In genomic region chr20:53596188-53597084, GRCh38 we compare ENCODE assay signal across 8 cellular contexts. TPM values are rescaled to one million over a fixed set of nuclear protein-coding genes. Genes with fewer than 3 reads are reported as not detected.
DNase-seq lines count a peak whose midpoint lies in the region; ATAC-seq and TF ChIP-seq lines count a peak whose summit lies in the region.
"Not testable (repeated sequence)": the region's sequence is repeated elsewhere in the genome, so short reads cannot be mapped to it uniquely, and the experiment has no call there.

No MANE protein-coding gene starts in this region.

- not testable (repeated sequence) for H3K9me3 Mint-ChIP-seq in CD8-positive, alpha-beta T cell; T-helper 2 cell treated with Interferon-gamma antibody and Interleukin-4, amounts not matched to agents 5 μg/mL and 100 μg/mL, for 36 hours

- H2BK15ac ChIP-seq in neuronal stem cell (ENCODE audit: low read length): not testable (repeated sequence)

- H3K23ac ChIP-seq in neuronal stem cell (ENCODE audit: low read depth, low read length, poor library complexity): not testable (repeated sequence)

- peak overlapping the region; percentile 54 for H2AFZ ChIP-seq in neuronal stem cell (ENCODE audit: low read length)

- peak overlapping the region; percentile 79 for H3K4me3 Mint-ChIP-seq in CD8-positive, alpha-beta T cell
- peak overlapping the region; percentile 84 for H3K4me3 Mint-ChIP-seq in T-helper 2 cell treated with Interferon-gamma antibody and Interleukin-4, amounts not matched to agents 5 μg/mL and 100 μg/mL, for 36 hours

- H3K9ac ChIP-seq in neuronal stem cell (ENCODE audit: low read depth, low read length, poor library complexity): not testable (repeated sequence)

- POLR2A ChIA-PET in CD8-positive, alpha-beta T cell (lab: Charles Lee): interaction anchor here (0.6 to 3.2 kb wide), 8 partner anchors 13 to 319 kb away, joined by 3 to 17 read pairs (median 3); no protein-coding TSS in a partner anchor

- H3K36me3 ChIP-seq in CD8-positive, alpha-beta T cell (ENCODE audit: insufficient read depth, low read length); adrenal gland (replicated peaks in 1 of 2); neuronal stem cell (replicated peaks in 1 of 2; ENCODE audit: control insufficient read depth in 2 of 2, insufficient read depth in 2 of 2, low read length in 2 of 2); testis (ENCODE audit: low read depth, missing control alignments): not testable (repeated sequence)

- CTCF ChIA-PET in CD8-positive, alpha-beta T cell (lab: Charles Lee): interaction anchor here (1.0 to 3.1 kb wide), 7 partner anchors 11 to 320 kb away, joined by 3 to 9 read pairs (median 4); no protein-coding TSS in a partner anchor

- not testable (repeated sequence) for H3K9me3 ChIP-seq in CD8-positive, alpha-beta T cell (ENCODE audit: low read length); adrenal gland (replicated peaks in 1 of 3); neuronal stem cell (replicated peaks in 1 of 2; ENCODE audit: control insufficient read depth in 2 of 2, insufficient read depth in 1 of 2, low read depth in 1 of 2, low read length in 2 of 2); testis

- peak overlapping the region; percentile 34 for H3K27ac ChIP-seq in CD8-positive, alpha-beta T cell (ENCODE audit: low read depth, low read length)
- peak overlapping the region in 4 of 5 donors; percentile 27 to 98 (median 71) for H3K27ac ChIP-seq in adrenal gland
- H3K27ac ChIP-seq in epithelial cell of prostate: peak overlapping the region; percentile 94
- H3K27ac ChIP-seq in layer of hippocampus (ENCODE audit: low read depth, low read length): peak overlapping the region; percentile 16
- H3K27ac ChIP-seq in neuronal stem cell (replicated peaks; ENCODE audit: low read length): not testable (repeated sequence)
- H3K27ac ChIP-seq in testis: peak overlapping the region; percentile 59 to 97

- H3K36me3 Mint-ChIP-seq in CD8-positive, alpha-beta T cell: peaks cover 18% of the 10 kb centered on the region
- peaks cover 26% of the 10 kb centered on the region for H3K36me3 Mint-ChIP-seq in T-helper 2 cell treated with Interferon-gamma antibody and Interleukin-4, amounts not matched to agents 5 μg/mL and 100 μg/mL, for 36 hours (ENCODE audit: low read depth)

- H4K91ac ChIP-seq in neuronal stem cell (ENCODE audit: low read depth, low read length, poor library complexity): not testable (repeated sequence)

- not testable (repeated sequence) for H3K4ac ChIP-seq in neuronal stem cell (ENCODE audit: low read length)

- DNase-seq in CD8-positive, alpha-beta T cell: peak in 2 of 7 experiments; percentile 12 to 45
- peak; percentile 50 for DNase-seq in M059J (ENCODE audit: low read depth)
- DNase-seq in T-helper 2 cell treated with Interferon-gamma antibody and Interleukin-4, amounts not matched to agents 5 μg/mL and 100 μg/mL, for 36 hours (ENCODE audit: low spot score); epithelial cell of prostate (ENCODE audit: low read depth, low spot score); neuronal stem cell (ENCODE audit: low spot score): not testable (repeated sequence)
- DNase-seq in adrenal gland: peak in 2 of 7 donors; percentile 13 to 53
- DNase-seq in testis: peak; percentile 44

- H3K4me2 ChIP-seq in neuronal stem cell (ENCODE audit: insufficient read depth, low read length, poor library complexity, severe bottlenecking): not testable (repeated sequence)

- not testable (repeated sequence) for H3K27me3 ChIP-seq in CD8-positive, alpha-beta T cell (ENCODE audit: insufficient read depth, low read length); adrenal gland; layer of hippocampus (ENCODE audit: control insufficient read depth, insufficient read depth, low read length); neuronal stem cell (ENCODE audit: control insufficient read depth in 3 of 3, insufficient read depth in 3 of 3, low read depth in 1 of 3, low read length in 3 of 3); testis

- not testable (repeated sequence) for H2BK120ac ChIP-seq in neuronal stem cell (ENCODE audit: low read depth, low read length)

- H3K79me1 ChIP-seq in neuronal stem cell (ENCODE audit: low read depth, low read length): not testable (repeated sequence)

- intact Hi-C loops in CD8-positive, alpha-beta T cell (cut with DNase I, micrococcal nuclease); adrenal gland (cut with DNase I); testis (cut with DNase I; ENCODE audit: low total_unique reads): not testable (repeated sequence)

- H4K8ac ChIP-seq in neuronal stem cell (ENCODE audit: low read depth, low read length): not testable (repeated sequence)

- not testable (repeated sequence) for TF ChIP-seq POLR2A in adrenal gland (IDR thresholded peaks at IDR 0.05); testis (IDR thresholded peaks at IDR 0.05)

- peaks cover 60% of the 10 kb centered on the region for H3K4me1 Mint-ChIP-seq in CD8-positive, alpha-beta T cell (ENCODE audit: low read depth)
- peaks cover 45% of the 10 kb centered on the region for H3K4me1 Mint-ChIP-seq in T-helper 2 cell treated with Interferon-gamma antibody and Interleukin-4, amounts not matched to agents 5 μg/mL and 100 μg/mL, for 36 hours (ENCODE audit: low read depth)

- peak overlapping the region; percentile 94 for H3K27ac Mint-ChIP-seq in CD8-positive, alpha-beta T cell
- H3K27ac Mint-ChIP-seq in T-helper 2 cell treated with Interferon-gamma antibody and Interleukin-4, amounts not matched to agents 5 μg/mL and 100 μg/mL, for 36 hours: peak overlapping the region; percentile 91

- H3K4me1 ChIP-seq in CD8-positive, alpha-beta T cell (ENCODE audit: insufficient read depth, low read length): peaks cover 41% of the 10 kb centered on the region
- H3K4me1 ChIP-seq in adrenal gland (replicated peaks in 1 of 2) (peaks cover 7 to 24% of the 10 kb centered on the region in 2 donors), neuronal stem cell (ENCODE audit: control insufficient read depth in 2 of 2, insufficient read depth in 1 of 2, low read depth in 1 of 2, low read length in 2 of 2) (peaks cover 5 to 23% of the 10 kb centered on the region in 2 donors), testis (peaks cover 23% of the 10 kb centered on the region)

- H2AK5ac ChIP-seq in neuronal stem cell (ENCODE audit: low read depth, low read length): not testable (repeated sequence)

- H3K4me3 ChIP-seq in CD8-positive, alpha-beta T cell (ENCODE audit: low read depth, low read length): peak overlapping the region; percentile 28
- H3K4me3 ChIP-seq in adrenal gland: peak overlapping the region in 1 of 4 donors; percentile 10
- H3K4me3 ChIP-seq in neuronal stem cell (ENCODE audit: low read length in 2 of 2); testis: not testable (repeated sequence)

- not testable (repeated sequence) for TF ChIP-seq CTCF in CD8-positive, alpha-beta T cell (IDR thresholded peaks at IDR 0.05); adrenal gland (IDR thresholded peaks at IDR 0.05); testis (IDR thresholded peaks at IDR 0.05)

- not testable (repeated sequence) for ATAC-seq in CD8-positive, alpha-beta T cell

- WGBS in adrenal gland, 4 donors: 38 to 43% (median 40%) methylated on average over 13 of the region's 13 CpGs
- WGBS in neuronal stem cell (ENCODE audit: extremely low coverage in 2 of 2, insufficient read length in 2 of 2, insufficient replicate concordance in 1 of 2), 2 donors: no CpG with 5 or more reads among the region's 13 CpGs
- WGBS in testis, 2 donors: 27 to 31% methylated on average over 13 of the region's 13 CpGs

- H2BK12ac ChIP-seq in neuronal stem cell (ENCODE audit: low read length): not testable (repeated sequence)

- not testable (repeated sequence) for H3K14ac ChIP-seq in neuronal stem cell (ENCODE audit: low read length)

- not testable (repeated sequence) for H3K18ac ChIP-seq in neuronal stem cell (ENCODE audit: low read length)

- not testable (repeated sequence) for H3K27me3 Mint-ChIP-seq in CD8-positive, alpha-beta T cell (ENCODE audit: low read depth); T-helper 2 cell treated with Interferon-gamma antibody and Interleukin-4, amounts not matched to agents 5 μg/mL and 100 μg/mL, for 36 hours (ENCODE audit: low read depth)

- not testable (repeated sequence) for H2BK5ac ChIP-seq in neuronal stem cell (ENCODE audit: low read length)

RNA-seq across cellular contexts. Expression of gene ZNF217, which starts 2.8 kb away (rescaled TPM):
- total RNA-seq in CD8-positive, alpha-beta T cell: 10 to 100 TPM; 71.8 to 79.9 TPM
- total RNA-seq in M059J (2014; rRNA removed; shearing (Covaris generic)): 22.8 and 46.7 TPM in 2 replicates
- 10 to 100 TPM in 7 of 8 donors, 1 to 10 TPM in 1; 9.9 to 23.4 (median 13.7) TPM for total RNA-seq in adrenal gland
- polyA plus RNA-seq in adrenal gland: 1 to 10 TPM; 3.5 to 5.5 (median 4.3) TPM
- polyA plus RNA-seq in neuronal stem cell (2013, experiment 1 of 2): 31.6 TPM
- 32.6 TPM for polyA plus RNA-seq in neuronal stem cell (2013, experiment 2 of 2)
- 10 to 100 TPM; 48.6 to 61.2 TPM for total RNA-seq in testis
- polyA plus RNA-seq in testis (ENCODE audit: insufficient read depth, low read depth, low replicate concordance): 47.3 TPM
